In the genomic region with DNA sequence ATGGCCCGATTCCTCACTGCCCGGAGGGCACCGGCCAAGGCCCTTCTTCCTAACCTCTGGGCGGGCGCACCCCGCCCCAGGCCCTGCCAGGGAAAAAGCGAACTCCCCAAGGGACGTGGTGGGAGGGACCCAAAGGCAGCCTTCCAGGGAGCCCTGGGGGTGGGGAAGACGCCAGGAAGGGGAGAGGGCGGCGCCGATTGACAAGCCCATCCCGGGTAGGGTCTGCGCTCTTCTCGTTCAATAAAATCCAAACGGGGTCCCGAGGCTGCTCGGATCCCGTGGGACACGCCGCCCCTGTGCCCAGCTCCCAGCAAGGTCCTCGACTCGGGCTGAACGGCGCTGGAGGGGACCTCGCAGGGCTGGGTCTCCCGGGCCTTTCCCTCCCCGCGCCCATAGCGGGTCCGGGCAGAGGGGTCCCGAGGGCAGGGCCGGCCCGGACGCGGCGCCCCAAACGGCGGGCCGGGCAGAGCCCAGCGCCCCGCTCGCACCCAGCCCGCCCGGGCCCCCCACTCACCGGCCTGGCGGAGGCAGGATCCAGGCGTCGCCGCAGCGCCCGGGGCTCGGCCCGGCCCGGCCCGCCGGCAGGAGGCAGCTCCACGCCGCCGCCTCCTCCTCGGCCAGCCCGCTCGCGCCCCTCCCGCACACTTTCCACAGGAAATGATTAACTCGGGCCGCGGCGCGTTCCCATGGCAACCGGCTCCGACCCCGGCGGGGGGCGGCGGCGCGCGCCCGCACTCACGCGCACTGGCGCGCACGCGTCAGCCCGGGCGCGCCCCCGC, we compare ENCODE assay signal across 1 cellular context.
A peak's percentile ranks its signal among the peaks of the same experiment; 100 is the strongest.
TF ChIP-seq lines count a peak whose summit lies in the region.

A gene with protein sequence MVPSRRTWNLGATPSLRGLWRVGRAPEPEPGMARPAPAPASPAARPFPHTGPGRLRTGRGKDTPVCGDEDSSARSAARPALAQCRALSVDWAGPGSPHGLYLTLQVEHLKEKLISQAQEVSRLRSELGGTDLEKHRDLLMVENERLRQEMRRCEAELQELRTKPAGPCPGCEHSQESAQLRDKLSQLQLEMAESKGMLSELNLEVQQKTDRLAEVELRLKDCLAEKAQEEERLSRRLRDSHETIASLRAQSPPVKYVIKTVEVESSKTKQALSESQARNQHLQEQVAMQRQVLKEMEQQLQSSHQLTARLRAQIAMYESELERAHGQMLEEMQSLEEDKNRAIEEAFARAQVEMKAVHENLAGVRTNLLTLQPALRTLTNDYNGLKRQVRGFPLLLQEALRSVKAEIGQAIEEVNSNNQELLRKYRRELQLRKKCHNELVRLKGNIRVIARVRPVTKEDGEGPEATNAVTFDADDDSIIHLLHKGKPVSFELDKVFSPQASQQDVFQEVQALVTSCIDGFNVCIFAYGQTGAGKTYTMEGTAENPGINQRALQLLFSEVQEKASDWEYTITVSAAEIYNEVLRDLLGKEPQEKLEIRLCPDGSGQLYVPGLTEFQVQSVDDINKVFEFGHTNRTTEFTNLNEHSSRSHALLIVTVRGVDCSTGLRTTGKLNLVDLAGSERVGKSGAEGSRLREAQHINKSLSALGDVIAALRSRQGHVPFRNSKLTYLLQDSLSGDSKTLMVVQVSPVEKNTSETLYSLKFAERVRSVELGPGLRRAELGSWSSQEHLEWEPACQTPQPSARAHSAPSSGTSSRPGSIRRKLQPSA (minus strand): TSS at position 636 of the 779 bp plus-strand sequence. CDS start 4,248 bp downstream, outside the sequence.

TF ChIP-seq in HepG2, 621 proteins besides CTCF, POLR2A, EP300 and RAD21 (continued from another document and continues in another):
- TF ChIP-seq, protein P1, sequence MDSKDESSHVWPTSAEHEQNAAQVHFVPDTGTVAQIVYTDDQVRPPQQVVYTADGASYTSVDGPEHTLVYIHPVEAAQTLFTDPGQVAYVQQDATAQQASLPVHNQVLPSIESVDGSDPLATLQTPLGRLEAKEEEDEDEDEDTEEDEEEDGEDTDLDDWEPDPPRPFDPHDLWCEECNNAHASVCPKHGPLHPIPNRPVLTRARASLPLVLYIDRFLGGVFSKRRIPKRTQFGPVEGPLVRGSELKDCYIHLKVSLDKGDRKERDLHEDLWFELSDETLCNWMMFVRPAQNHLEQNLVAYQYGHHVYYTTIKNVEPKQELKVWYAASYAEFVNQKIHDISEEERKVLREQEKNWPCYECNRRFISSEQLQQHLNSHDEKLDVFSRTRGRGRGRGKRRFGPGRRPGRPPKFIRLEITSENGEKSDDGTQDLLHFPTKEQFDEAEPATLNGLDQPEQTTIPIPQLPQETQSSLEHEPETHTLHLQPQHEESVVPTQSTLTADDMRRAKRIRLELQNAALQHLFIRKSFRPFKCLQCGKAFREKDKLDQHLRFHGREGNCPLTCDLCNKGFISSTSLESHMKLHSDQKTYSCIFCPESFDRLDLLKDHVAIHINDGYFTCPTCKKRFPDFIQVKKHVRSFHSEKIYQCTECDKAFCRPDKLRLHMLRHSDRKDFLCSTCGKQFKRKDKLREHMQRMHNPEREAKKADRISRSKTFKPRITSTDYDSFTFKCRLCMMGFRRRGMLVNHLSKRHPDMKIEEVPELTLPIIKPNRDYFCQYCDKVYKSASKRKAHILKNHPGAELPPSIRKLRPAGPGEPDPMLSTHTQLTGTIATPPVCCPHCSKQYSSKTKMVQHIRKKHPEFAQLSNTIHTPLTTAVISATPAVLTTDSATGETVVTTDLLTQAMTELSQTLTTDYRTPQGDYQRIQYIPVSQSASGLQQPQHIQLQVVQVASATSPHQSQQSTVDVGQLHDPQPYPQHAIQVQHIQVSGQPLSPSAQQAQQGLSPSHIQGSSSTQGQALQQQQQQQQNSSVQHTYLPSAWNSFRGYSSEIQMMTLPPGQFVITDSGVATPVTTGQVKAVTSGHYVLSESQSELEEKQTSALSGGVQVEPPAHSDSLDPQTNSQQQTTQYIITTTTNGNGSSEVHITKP (CRISPR knock-in tag; IDR thresholded peaks at IDR 0.05; ENCODE audit: low read depth): no peak
- TF ChIP-seq STAG1 (CRISPR knock-in tag; IDR thresholded peaks at IDR 0.05): peak; percentile 45
- no peak for TF ChIP-seq ZNF547 (CRISPR knock-in tag; IDR thresholded peaks at IDR 0.05)
- peak; percentile 45 for TF ChIP-seq SKI (IDR thresholded peaks at IDR 0.05; ENCODE audit: partially characterized antibody)
- TF ChIP-seq CBX5 (CRISPR knock-in tag; IDR thresholded peaks at IDR 0.05; ENCODE audit: borderline replicate concordance): no peak
- no peak for TF ChIP-seq ARHGAP35 (CRISPR knock-in tag; IDR thresholded peaks at IDR 0.05; ENCODE audit: borderline replicate concordance)
- TF ChIP-seq, protein P2, sequence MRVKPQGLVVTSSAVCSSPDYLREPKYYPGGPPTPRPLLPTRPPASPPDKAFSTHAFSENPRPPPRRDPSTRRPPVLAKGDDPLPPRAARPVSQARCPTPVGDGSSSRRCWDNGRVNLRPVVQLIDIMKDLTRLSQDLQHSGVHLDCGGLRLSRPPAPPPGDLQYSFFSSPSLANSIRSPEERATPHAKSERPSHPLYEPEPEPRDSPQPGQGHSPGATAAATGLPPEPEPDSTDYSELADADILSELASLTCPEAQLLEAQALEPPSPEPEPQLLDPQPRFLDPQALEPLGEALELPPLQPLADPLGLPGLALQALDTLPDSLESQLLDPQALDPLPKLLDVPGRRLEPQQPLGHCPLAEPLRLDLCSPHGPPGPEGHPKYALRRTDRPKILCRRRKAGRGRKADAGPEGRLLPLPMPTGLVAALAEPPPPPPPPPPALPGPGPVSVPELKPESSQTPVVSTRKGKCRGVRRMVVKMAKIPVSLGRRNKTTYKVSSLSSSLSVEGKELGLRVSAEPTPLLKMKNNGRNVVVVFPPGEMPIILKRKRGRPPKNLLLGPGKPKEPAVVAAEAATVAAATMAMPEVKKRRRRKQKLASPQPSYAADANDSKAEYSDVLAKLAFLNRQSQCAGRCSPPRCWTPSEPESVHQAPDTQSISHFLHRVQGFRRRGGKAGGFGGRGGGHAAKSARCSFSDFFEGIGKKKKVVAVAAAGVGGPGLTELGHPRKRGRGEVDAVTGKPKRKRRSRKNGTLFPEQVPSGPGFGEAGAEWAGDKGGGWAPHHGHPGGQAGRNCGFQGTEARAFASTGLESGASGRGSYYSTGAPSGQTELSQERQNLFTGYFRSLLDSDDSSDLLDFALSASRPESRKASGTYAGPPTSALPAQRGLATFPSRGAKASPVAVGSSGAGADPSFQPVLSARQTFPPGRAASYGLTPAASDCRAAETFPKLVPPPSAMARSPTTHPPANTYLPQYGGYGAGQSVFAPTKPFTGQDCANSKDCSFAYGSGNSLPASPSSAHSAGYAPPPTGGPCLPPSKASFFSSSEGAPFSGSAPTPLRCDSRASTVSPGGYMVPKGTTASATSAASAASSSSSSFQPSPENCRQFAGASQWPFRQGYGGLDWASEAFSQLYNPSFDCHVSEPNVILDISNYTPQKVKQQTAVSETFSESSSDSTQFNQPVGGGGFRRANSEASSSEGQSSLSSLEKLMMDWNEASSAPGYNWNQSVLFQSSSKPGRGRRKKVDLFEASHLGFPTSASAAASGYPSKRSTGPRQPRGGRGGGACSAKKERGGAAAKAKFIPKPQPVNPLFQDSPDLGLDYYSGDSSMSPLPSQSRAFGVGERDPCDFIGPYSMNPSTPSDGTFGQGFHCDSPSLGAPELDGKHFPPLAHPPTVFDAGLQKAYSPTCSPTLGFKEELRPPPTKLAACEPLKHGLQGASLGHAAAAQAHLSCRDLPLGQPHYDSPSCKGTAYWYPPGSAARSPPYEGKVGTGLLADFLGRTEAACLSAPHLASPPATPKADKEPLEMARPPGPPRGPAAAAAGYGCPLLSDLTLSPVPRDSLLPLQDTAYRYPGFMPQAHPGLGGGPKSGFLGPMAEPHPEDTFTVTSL (CRISPR knock-in tag; IDR thresholded peaks at IDR 0.05; ENCODE audit: borderline replicate concordance): no peak
- no peak for TF ChIP-seq NCOA5 (CRISPR knock-in tag; IDR thresholded peaks at IDR 0.05)
- no peak for TF ChIP-seq ZNF737 (CRISPR knock-in tag; IDR thresholded peaks at IDR 0.05; ENCODE audit: borderline replicate concordance)
- TF ChIP-seq FLYWCH1 (CRISPR knock-in tag; IDR thresholded peaks at IDR 0.05): peak; percentile 74
- TF ChIP-seq SMYD3 (CRISPR knock-in tag; IDR thresholded peaks at IDR 0.05): no peak
- no peak for TF ChIP-seq ZNF780A (CRISPR knock-in tag; IDR thresholded peaks at IDR 0.05)
- no peak for TF ChIP-seq FOXM1 (CRISPR knock-in tag; IDR thresholded peaks at IDR 0.05)
- no peak for TF ChIP-seq ZBTB1 (CRISPR knock-in tag; IDR thresholded peaks at IDR 0.05; ENCODE audit: borderline replicate concordance)
- TF ChIP-seq ZSCAN31 (CRISPR knock-in tag; IDR thresholded peaks at IDR 0.05; ENCODE audit: low read depth): 0 out of 2 replicates have a peak, but pooled peaks have one; percentile 32
- TF ChIP-seq TRIM24 (CRISPR knock-in tag; IDR thresholded peaks at IDR 0.05): no peak
- 0 out of 4 replicates have a peak, but pooled peaks of 1 of the 2 experiments have one; percentile 27 for TF ChIP-seq KLF16 (CRISPR knock-in tag; IDR thresholded peaks at IDR 0.05)
- TF ChIP-seq, protein P3, sequence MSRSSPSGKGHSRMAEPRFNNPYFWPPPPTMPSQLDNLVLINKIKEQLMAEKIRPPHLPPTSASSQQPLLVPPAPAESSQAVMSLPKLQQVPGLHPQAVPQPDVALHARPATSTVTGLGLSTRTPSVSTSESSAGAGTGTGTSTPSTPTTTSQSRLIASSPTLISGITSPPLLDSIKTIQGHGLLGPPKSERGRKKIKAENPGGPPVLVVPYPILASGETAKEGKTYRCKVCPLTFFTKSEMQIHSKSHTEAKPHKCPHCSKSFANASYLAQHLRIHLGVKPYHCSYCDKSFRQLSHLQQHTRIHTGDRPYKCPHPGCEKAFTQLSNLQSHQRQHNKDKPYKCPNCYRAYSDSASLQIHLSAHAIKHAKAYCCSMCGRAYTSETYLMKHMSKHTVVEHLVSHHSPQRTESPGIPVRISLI (CRISPR knock-in tag; IDR thresholded peaks at IDR 0.05; ENCODE audit: borderline replicate concordance): no peak
- TF ChIP-seq NFIB (CRISPR knock-in tag; IDR thresholded peaks at IDR 0.05; ENCODE audit: borderline replicate concordance): no peak
- TF ChIP-seq ZNF124 (CRISPR knock-in tag; IDR thresholded peaks at IDR 0.05): peak; percentile 60
- TF ChIP-seq ZNF138 (CRISPR knock-in tag; IDR thresholded peaks at IDR 0.05; ENCODE audit: low read depth): no peak
- TF ChIP-seq, protein P4, sequence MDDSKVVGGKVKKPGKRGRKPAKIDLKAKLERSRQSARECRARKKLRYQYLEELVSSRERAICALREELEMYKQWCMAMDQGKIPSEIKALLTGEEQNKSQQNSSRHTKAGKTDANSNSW (CRISPR knock-in tag; IDR thresholded peaks at IDR 0.05; ENCODE audit: borderline replicate concordance): no peak
- no peak for TF ChIP-seq HOXA9 (CRISPR knock-in tag; IDR thresholded peaks at IDR 0.05; ENCODE audit: borderline replicate concordance)
- TF ChIP-seq, protein P5, sequence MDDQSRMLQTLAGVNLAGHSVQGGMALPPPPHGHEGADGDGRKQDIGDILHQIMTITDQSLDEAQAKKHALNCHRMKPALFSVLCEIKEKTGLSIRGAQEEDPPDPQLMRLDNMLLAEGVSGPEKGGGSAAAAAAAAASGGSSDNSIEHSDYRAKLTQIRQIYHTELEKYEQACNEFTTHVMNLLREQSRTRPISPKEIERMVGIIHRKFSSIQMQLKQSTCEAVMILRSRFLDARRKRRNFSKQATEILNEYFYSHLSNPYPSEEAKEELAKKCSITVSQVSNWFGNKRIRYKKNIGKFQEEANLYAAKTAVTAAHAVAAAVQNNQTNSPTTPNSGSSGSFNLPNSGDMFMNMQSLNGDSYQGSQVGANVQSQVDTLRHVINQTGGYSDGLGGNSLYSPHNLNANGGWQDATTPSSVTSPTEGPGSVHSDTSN (CRISPR knock-in tag; IDR thresholded peaks at IDR 0.05; ENCODE audit: borderline replicate concordance): no peak
- TF ChIP-seq, protein P6, sequence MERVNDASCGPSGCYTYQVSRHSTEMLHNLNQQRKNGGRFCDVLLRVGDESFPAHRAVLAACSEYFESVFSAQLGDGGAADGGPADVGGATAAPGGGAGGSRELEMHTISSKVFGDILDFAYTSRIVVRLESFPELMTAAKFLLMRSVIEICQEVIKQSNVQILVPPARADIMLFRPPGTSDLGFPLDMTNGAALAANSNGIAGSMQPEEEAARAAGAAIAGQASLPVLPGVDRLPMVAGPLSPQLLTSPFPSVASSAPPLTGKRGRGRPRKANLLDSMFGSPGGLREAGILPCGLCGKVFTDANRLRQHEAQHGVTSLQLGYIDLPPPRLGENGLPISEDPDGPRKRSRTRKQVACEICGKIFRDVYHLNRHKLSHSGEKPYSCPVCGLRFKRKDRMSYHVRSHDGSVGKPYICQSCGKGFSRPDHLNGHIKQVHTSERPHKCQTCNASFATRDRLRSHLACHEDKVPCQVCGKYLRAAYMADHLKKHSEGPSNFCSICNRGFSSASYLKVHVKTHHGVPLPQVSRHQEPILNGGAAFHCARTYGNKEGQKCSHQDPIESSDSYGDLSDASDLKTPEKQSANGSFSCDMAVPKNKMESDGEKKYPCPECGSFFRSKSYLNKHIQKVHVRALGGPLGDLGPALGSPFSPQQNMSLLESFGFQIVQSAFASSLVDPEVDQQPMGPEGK (CRISPR knock-in tag; IDR thresholded peaks at IDR 0.05): peak; percentile 25; the same call in 1 of the 2 replicates
- TF ChIP-seq, protein P7, sequence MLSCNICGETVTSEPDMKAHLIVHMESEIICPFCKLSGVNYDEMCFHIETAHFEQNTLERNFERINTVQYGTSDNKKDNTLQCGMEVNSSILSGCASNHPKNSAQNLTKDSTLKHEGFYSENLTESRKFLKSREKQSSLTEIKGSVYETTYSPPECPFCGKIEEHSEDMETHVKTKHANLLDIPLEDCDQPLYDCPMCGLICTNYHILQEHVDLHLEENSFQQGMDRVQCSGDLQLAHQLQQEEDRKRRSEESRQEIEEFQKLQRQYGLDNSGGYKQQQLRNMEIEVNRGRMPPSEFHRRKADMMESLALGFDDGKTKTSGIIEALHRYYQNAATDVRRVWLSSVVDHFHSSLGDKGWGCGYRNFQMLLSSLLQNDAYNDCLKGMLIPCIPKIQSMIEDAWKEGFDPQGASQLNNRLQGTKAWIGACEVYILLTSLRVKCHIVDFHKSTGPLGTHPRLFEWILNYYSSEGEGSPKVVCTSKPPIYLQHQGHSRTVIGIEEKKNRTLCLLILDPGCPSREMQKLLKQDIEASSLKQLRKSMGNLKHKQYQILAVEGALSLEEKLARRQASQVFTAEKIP (CRISPR knock-in tag; IDR thresholded peaks at IDR 0.05; ENCODE audit: borderline replicate concordance): no peak
- 0 out of 2 replicates have a peak, but pooled peaks have one; percentile 57 for TF ChIP-seq GLI4 (CRISPR knock-in tag; IDR thresholded peaks at IDR 0.05; ENCODE audit: borderline replicate concordance)
- no peak for TF ChIP-seq AKAP8 (CRISPR knock-in tag; IDR thresholded peaks at IDR 0.05)
- TF ChIP-seq ZNF10 (CRISPR knock-in tag; IDR thresholded peaks at IDR 0.05; ENCODE audit: borderline replicate concordance, low read depth): no peak
- TF ChIP-seq, protein P8, sequence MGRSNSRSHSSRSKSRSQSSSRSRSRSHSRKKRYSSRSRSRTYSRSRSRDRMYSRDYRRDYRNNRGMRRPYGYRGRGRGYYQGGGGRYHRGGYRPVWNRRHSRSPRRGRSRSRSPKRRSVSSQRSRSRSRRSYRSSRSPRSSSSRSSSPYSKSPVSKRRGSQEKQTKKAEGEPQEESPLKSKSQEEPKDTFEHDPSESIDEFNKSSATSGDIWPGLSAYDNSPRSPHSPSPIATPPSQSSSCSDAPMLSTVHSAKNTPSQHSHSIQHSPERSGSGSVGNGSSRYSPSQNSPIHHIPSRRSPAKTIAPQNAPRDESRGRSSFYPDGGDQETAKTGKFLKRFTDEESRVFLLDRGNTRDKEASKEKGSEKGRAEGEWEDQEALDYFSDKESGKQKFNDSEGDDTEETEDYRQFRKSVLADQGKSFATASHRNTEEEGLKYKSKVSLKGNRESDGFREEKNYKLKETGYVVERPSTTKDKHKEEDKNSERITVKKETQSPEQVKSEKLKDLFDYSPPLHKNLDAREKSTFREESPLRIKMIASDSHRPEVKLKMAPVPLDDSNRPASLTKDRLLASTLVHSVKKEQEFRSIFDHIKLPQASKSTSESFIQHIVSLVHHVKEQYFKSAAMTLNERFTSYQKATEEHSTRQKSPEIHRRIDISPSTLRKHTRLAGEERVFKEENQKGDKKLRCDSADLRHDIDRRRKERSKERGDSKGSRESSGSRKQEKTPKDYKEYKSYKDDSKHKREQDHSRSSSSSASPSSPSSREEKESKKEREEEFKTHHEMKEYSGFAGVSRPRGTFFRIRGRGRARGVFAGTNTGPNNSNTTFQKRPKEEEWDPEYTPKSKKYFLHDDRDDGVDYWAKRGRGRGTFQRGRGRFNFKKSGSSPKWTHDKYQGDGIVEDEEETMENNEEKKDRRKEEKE (IDR thresholded peaks at IDR 0.05): no peak
